Comparison of ENCODE assay signal across 16 cellular contexts in the genomic region with DNA sequence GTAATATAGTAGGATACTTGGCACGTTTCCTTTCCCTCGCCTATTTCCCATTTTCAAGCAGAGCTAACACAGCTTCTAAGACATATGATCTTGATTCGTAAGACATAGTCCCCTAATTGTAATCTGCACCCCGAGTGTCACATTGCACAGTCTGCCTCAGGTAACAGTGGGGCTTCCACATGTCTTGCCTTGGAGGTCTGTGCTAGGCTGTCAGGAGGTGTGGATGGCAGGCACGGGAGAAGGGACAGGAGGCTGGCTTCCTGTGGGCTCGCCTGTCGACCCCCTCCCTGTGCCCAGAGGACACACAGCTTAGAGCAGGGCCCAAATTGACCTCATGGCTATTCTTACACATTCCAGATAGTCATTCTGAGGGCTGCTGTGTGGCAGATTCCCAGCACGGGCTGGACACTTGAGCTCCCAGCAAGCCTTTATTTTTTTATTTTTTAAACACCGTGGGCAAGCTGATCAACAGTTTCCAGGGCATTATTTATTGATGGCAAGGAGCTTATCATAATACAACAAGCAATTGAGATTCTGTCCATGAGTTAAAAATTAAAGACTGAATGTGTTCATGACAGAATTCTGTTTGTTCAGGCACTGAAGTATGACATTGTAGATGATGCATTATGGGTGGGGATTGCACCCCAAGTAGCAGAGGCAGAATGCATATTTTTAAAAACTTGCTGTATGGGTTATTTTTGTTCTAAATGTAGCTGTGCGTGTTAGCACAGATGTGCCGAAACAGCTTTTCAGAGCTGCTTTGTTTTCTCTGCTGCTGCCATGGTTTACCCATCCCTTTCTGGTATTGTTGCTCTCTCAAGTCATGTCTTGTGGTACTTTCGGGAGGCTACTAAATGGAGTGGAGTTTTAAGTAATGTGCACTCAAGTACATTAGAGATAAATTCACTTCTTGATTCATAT.
DNase-seq lines count a peak whose midpoint lies in the region; ATAC-seq and TF ChIP-seq lines count a peak whose summit lies in the region.
"Had no signal": no experiment of that assay in that cellular context is flagged by ENCODE, and none has a peak within 500 bp of the region (broad histone marks: within the 10 kb centered on the region; RNA-seq: fewer than 3 reads in every experiment).

No MANE protein-coding gene starts in this region.

- intact Hi-C loops in activated CD8-positive, alpha-beta T cell treated with anti-CD3 and anti-CD28 coated beads for 36 hours (cut with micrococcal nuclease), result no loop called here

- 85 to 91% methylated on average over 12 of the region's 12 CpGs for WGBS in GM23248 (ENCODE audit: low coverage in 1 of 2, low lambda C conversion rate in 2 of 2, missing lambda C conversion rate in 2 of 2), 2 experiments

- no peaks in the 10 kb centered on the region for H3K27me3 Mint-ChIP-seq in activated CD8-positive, alpha-beta T cell treated with anti-CD3 and anti-CD28 coated beads for 36 hours
- H3K27me3 Mint-ChIP-seq: activated naive CD8-positive, alpha-beta T cell treated with anti-CD3 and anti-CD28 coated beads, Interleukin-2, amount 50 U/mL, for 24 hours; CD4-positive, alpha-beta T cell; naive thymus-derived CD8-positive, alpha-beta T cell had no signal

- H3K9ac ChIP-seq in GM23248, result no peak overlapping the region

- H3K36me3 Mint-ChIP-seq in activated CD8-positive, alpha-beta T cell treated with anti-CD3 and anti-CD28 coated beads for 36 hours (ENCODE audit: low read depth), result peaks cover 9% of the 10 kb centered on the region

- POLR2A ChIA-PET in activated CD8-positive, alpha-beta T cell treated with anti-CD3 and anti-CD28 coated beads for 36 hours (lab: Charles Lee), result no interaction called here

- CTCF ChIA-PET in activated CD8-positive, alpha-beta T cell treated with anti-CD3 and anti-CD28 coated beads for 36 hours (lab: Charles Lee), result interaction anchor here (1.3 kb wide), 2 partner anchors 9 to 79 kb away, joined by 3 read pairs; no protein-coding TSS in a partner anchor

- H3K27ac ChIP-seq in GM23248, result peak overlapping the region; percentile 70
- H3K27ac ChIP-seq: colonic mucosa, sigmoid colon, SJSA1 had no signal

- in situ Hi-C loops in GM23248 (cut with MboI), result no loop called here

- no peaks in the 10 kb centered on the region for H3K9me3 ChIP-seq in GM23248 (ENCODE audit: low read depth)
- H3K9me3 ChIP-seq: colonic mucosa, sigmoid colon, SJSA1 had no signal

- no peak overlapping the region for H3K27ac Mint-ChIP-seq in activated CD8-positive, alpha-beta T cell treated with anti-CD3 and anti-CD28 coated beads for 36 hours
- H3K27ac Mint-ChIP-seq: activated naive CD8-positive, alpha-beta T cell treated with anti-CD3 and anti-CD28 coated beads, Interleukin-2, amount 50 U/mL, for 24 hours; CD4-positive, alpha-beta T cell had no signal

- peaks cover 9% of the 10 kb centered on the region; the same call in 1 of the 2 replicates for H4K20me1 ChIP-seq in GM23248 (ENCODE audit: insufficient read depth)

- ATAC-seq in HG02678 (IDR thresholded peaks at IDR 0.05; ENCODE audit: unreplicated experiment) (no peak), GM21526 (IDR thresholded peaks at IDR 0.05; ENCODE audit: low FRiP score, unreplicated experiment) (no peak)
- no peak for ATAC-seq in activated CD8-positive, alpha-beta T cell treated with anti-CD3 and anti-CD28 coated beads for 36 hours
- ATAC-seq: activated naive CD8-positive, alpha-beta T cell treated with anti-CD3 and anti-CD28 coated beads, Interleukin-2, amount 50 U/mL, for 24 hours; naive thymus-derived CD8-positive, alpha-beta T cell had no signal

- no peak for DNase-seq in GM23248
- peak; percentile 81 for DNase-seq in RPMI8226
- DNase-seq in islet precursor cell, result peak; percentile 61
- peak; percentile 20 for DNase-seq in superior temporal gyrus (ENCODE audit: extremely low spot score)
- no peak for DNase-seq in activated CD8-positive, alpha-beta T cell treated with anti-CD3 and anti-CD28 coated beads for 36 hours
- DNase-seq: activated naive CD8-positive, alpha-beta T cell treated with anti-CD3 and anti-CD28 coated beads, Interleukin-2, amount 50 U/mL, for 24 hours; CD4-positive, alpha-beta T cell; H7; naive thymus-derived CD8-positive, alpha-beta T cell; NCI-H146; NCI-H526; sigmoid colon had no signal

- no peaks in the 10 kb centered on the region for H3K9me2 ChIP-seq in GM23248 (ENCODE audit: insufficient read depth)

- peaks cover 17% of the 10 kb centered on the region for H3F3A ChIP-seq in GM23248 (ENCODE audit: insufficient read depth)

- H3K9me3 Mint-ChIP-seq in activated CD8-positive, alpha-beta T cell treated with anti-CD3 and anti-CD28 coated beads for 36 hours, result no peaks in the 10 kb centered on the region
- H3K9me3 Mint-ChIP-seq: activated naive CD8-positive, alpha-beta T cell treated with anti-CD3 and anti-CD28 coated beads, Interleukin-2, amount 50 U/mL, for 24 hours; CD4-positive, alpha-beta T cell; naive thymus-derived CD8-positive, alpha-beta T cell had no signal

- peaks cover 96% of the 10 kb centered on the region for H3K79me2 ChIP-seq in GM23248 (ENCODE audit: insufficient read depth)

- peaks cover 31% of the 10 kb centered on the region for H3K4me1 ChIP-seq in GM23248 (ENCODE audit: insufficient read depth)
- H3K4me1 ChIP-seq: colonic mucosa had no signal

- H3K27me3 ChIP-seq in GM23248 (replicated peaks; ENCODE audit: insufficient read depth), result no peaks in the 10 kb centered on the region
- H3K27me3 ChIP-seq: colonic mucosa, sigmoid colon, SJSA1 had no signal

- no peak overlapping the region for H3K4me2 ChIP-seq in GM23248 (ENCODE audit: unreplicated experiment)

- no peak overlapping the region for H3K4me3 Mint-ChIP-seq in activated CD8-positive, alpha-beta T cell treated with anti-CD3 and anti-CD28 coated beads for 36 hours
- H3K4me3 Mint-ChIP-seq: activated naive CD8-positive, alpha-beta T cell treated with anti-CD3 and anti-CD28 coated beads, Interleukin-2, amount 50 U/mL, for 24 hours; CD4-positive, alpha-beta T cell; naive thymus-derived CD8-positive, alpha-beta T cell had no signal

- no peaks in the 10 kb centered on the region for H3K4me1 Mint-ChIP-seq in activated CD8-positive, alpha-beta T cell treated with anti-CD3 and anti-CD28 coated beads for 36 hours (ENCODE audit: low read depth)
- H3K4me1 Mint-ChIP-seq: activated naive CD8-positive, alpha-beta T cell treated with anti-CD3 and anti-CD28 coated beads, Interleukin-2, amount 50 U/mL, for 24 hours had no signal

- no peak overlapping the region for H3K4me3 ChIP-seq in GM23248
- H3K4me3 ChIP-seq: colonic mucosa, sigmoid colon, SJSA1 had no signal

- no peak overlapping the region for H2AFZ ChIP-seq in GM23248

- H3K36me3 ChIP-seq in GM23248 (ENCODE audit: low read depth), result no peaks in the 10 kb centered on the region
- H3K36me3 ChIP-seq: colonic mucosa, sigmoid colon had no signal

- no peak for TF ChIP-seq CTCF in activated CD8-positive, alpha-beta T cell treated with anti-CD3 and anti-CD28 coated beads for 36 hours (IDR thresholded peaks at IDR 0.05)

Comparison
In these comparisons a context has a peak if more than half of its experiments do, and no peak if none do; other contexts are left out.
1. DNase-seq: peak in RPMI8226 (single experiment), islet precursor cell (single experiment) and superior temporal gyrus (single experiment); none in GM23248 (single experiment) and activated CD8-positive, alpha-beta T cell treated with anti-CD3 and anti-CD28 coated beads for 36 hours (single experiment).